Comparison of ENCODE assay signal across 16 cellular contexts in genomic region chr16:85592700-85593502, GRCh38. TPM values are rescaled to one million over a fixed set of nuclear protein-coding genes. Genes with fewer than 3 reads are reported as not detected.
DNase-seq lines count a peak whose midpoint lies in the region; ATAC-seq and TF ChIP-seq lines count a peak whose summit lies in the region.
"Had no signal": no experiment of that assay in that cellular context is flagged by ENCODE, and none has a peak within 500 bp of the region (broad histone marks: within the 10 kb centered on the region; RNA-seq: fewer than 3 reads in every experiment).

No MANE protein-coding gene starts in this region.

- BruUV-seq in A673 (replicated peaks; lab: Mats Ljungman, UMichigan): no TSS peak

- intact Hi-C loops in A673 (cut with micrococcal nuclease; ENCODE audit: unreplicated experiment) (no loop called here), mucosa of descending colon (cut with DNase I, micrococcal nuclease) (no loop called here), ascending aorta (cut with DNase I) (no loop called here)

- POLR2A ChIA-PET in A673 (lab: Charles Lee; ENCODE audit: low non-redundant PET): interaction anchor here (0.5 kb wide), 1 partner anchor 509 kb away, joined by 4 read pairs; no protein-coding TSS in a partner anchor
- POLR2A ChIA-PET in HEK293 (lab: Yijun Ruan, JAX): no interaction called here

- ATAC-seq in mucosa of descending colon (peak; percentile 29), GM18520 (IDR thresholded peaks at IDR 0.05; ENCODE audit: unreplicated experiment) (no peak), HG03095 (IDR thresholded peaks at IDR 0.05; ENCODE audit: unreplicated experiment) (no peak)

- no peaks in the 10 kb centered on the region for H3K9me3 Mint-ChIP-seq in brain
- H3K9me3 Mint-ChIP-seq: activated CD4-positive, alpha-beta T cell treated with anti-CD3 and anti-CD28 coated beads, Interleukin-2, amount 10 ng/mL, durations not matched to agents 24 days and 14 days; T-helper 2 cell treated with Interferon-gamma antibody and Interleukin-4, amounts not matched to agents 5 μg/mL and 100 μg/mL, for 36 hours had no signal

- H3K4me1 Mint-ChIP-seq in brain: peaks cover 53% of the 10 kb centered on the region

- H3K36me3 Mint-ChIP-seq in brain: peaks cover 9% of the 10 kb centered on the region

- peaks cover 27% of the 10 kb centered on the region for H3K4me1 ChIP-seq in A673 (ENCODE audit: insufficient read depth, low read length, poor library complexity, severe bottlenecking)
- H3K4me1 ChIP-seq in HEK293 (ENCODE audit: control insufficient read depth, insufficient read depth, low read length): no peaks in the 10 kb centered on the region
- H3K4me1 ChIP-seq in mucosa of descending colon (ENCODE audit: low read depth): peaks cover 3% of the 10 kb centered on the region
- H3K4me1 ChIP-seq in ascending aorta: no peaks in the 10 kb centered on the region

- H3K4me3 ChIP-seq in A673 (ENCODE audit: low read depth, low read length, poor library complexity, severe bottlenecking): no peak overlapping the region
- no peak overlapping the region for H3K4me3 ChIP-seq in HEK293 (ENCODE audit: low read depth, low read length)
- no peak overlapping the region for H3K4me3 ChIP-seq in mucosa of descending colon
- no peak overlapping the region for H3K4me3 ChIP-seq in ascending aorta
- H3K4me3 ChIP-seq: cardiac muscle cell had no signal

- peak overlapping the region; percentile 92 to 99 (median 95) for H3K27ac Mint-ChIP-seq in brain
- H3K27ac Mint-ChIP-seq: activated CD4-positive, alpha-beta T cell treated with anti-CD3 and anti-CD28 coated beads, Interleukin-2, amount 10 ng/mL, durations not matched to agents 24 days and 14 days; T-helper 2 cell treated with Interferon-gamma antibody and Interleukin-4, amounts not matched to agents 5 μg/mL and 100 μg/mL, for 36 hours had no signal

- H3K36me3 ChIP-seq in A673 (ENCODE audit: insufficient read depth, low read length, poor library complexity, severe bottlenecking): no peaks in the 10 kb centered on the region
- H3K36me3 ChIP-seq in HEK293 (ENCODE audit: control insufficient read depth in 2 of 2, insufficient read depth in 1 of 2, low read length in 2 of 2): peaks cover 0 to 3% of the 10 kb centered on the region in 2 experiments; a peak in 1 of 3 replicates
- no peaks in the 10 kb centered on the region for H3K36me3 ChIP-seq in mucosa of descending colon (ENCODE audit: low read depth)
- H3K36me3 ChIP-seq in ascending aorta: no peaks in the 10 kb centered on the region
- H3K36me3 ChIP-seq: cardiac muscle cell had no signal

- CTCF ChIA-PET in A673 (lab: Charles Lee): no interaction called here
- CTCF ChIA-PET in HEK293 (lab: Yijun Ruan, JAX): interaction anchor here (0.6 to 1.5 kb wide), 5 partner anchors 10 to 203 kb away, joined by 3 to 5 read pairs (median 3); no protein-coding TSS in a partner anchor

- peak; percentile 50 for DNase-seq in A673 (ENCODE audit: low spot score)
- no peak for DNase-seq in mucosa of descending colon
- DNase-seq in ascending aorta (ENCODE audit: low spot score in 2 of 2): no peak
- DNase-seq in NCI-H2227 (lab: John Stamatoyannopoulos, UW; ENCODE audit: unreplicated experiment): no peak
- DNase-seq: activated CD4-positive, alpha-beta T cell treated with anti-CD3 and anti-CD28 coated beads, Interleukin-2, amount 10 ng/mL, durations not matched to agents 24 days and 14 days; AML-193; NCI-H1048; NCI-H226; RPMI8226; stimulated activated CD4-positive, alpha-beta T cell treated with anti-CD3 and anti-CD28 coated beads, Interleukin-2, amount 100 ng/mL, for 24 hours had no signal

- H3K27ac ChIP-seq in A673 (ENCODE audit: low read depth, low read length, poor library complexity, severe bottlenecking) (no peak overlapping the region), HEK293 (ENCODE audit: extremely low read depth, low read depth, low read length) (no peak overlapping the region), ascending aorta (no peak overlapping the region)

- peak overlapping the region in 4 of 5 experiments; percentile 30 to 76 (median 42) for H3K4me3 Mint-ChIP-seq in brain
- H3K4me3 Mint-ChIP-seq: activated CD4-positive, alpha-beta T cell treated with anti-CD3 and anti-CD28 coated beads, Interleukin-2, amount 10 ng/mL, durations not matched to agents 24 days and 14 days; T-helper 2 cell treated with Interferon-gamma antibody and Interleukin-4, amounts not matched to agents 5 μg/mL and 100 μg/mL, for 36 hours had no signal

- no peaks in the 10 kb centered on the region for H3K27me3 Mint-ChIP-seq in brain
- H3K27me3 Mint-ChIP-seq: activated CD4-positive, alpha-beta T cell treated with anti-CD3 and anti-CD28 coated beads, Interleukin-2, amount 10 ng/mL, durations not matched to agents 24 days and 14 days had no signal

- H3K9me3 ChIP-seq in A673 (ENCODE audit: low read depth, low read length, poor library complexity, severe bottlenecking): no peaks in the 10 kb centered on the region
- H3K9me3 ChIP-seq in HEK293 (ENCODE audit: control insufficient read depth, insufficient read depth, low read depth, low read length): no peaks in the 10 kb centered on the region
- H3K9me3 ChIP-seq in mucosa of descending colon: no peaks in the 10 kb centered on the region
- H3K9me3 ChIP-seq in ascending aorta: no peaks in the 10 kb centered on the region

- TF ChIP-seq CTCF in A673 (conservative IDR thresholded peaks at IDR 0.05; ENCODE audit: low read depth, low read length): no peak
- no peak for TF ChIP-seq CTCF in HEK293 (tag by site-specific recombination; IDR thresholded peaks at IDR 0.05)
- no peak for TF ChIP-seq CTCF in brain (conservative IDR thresholded peaks at IDR 0.05)
- no peak for TF ChIP-seq CTCF in mucosa of descending colon (IDR thresholded peaks at IDR 0.05)
- TF ChIP-seq CTCF in ascending aorta (IDR thresholded peaks at IDR 0.05): no peak

- no peaks in the 10 kb centered on the region for H3K27me3 ChIP-seq in A673 (replicated peaks; ENCODE audit: insufficient read depth, low read depth, low read length, poor library complexity)
- H3K27me3 ChIP-seq in ascending aorta: no peaks in the 10 kb centered on the region
- H3K27me3 ChIP-seq: cardiac muscle cell had no signal

TF ChIP-seq in HEK293, 187 proteins besides CTCF, POLR2A, EP300 and RAD21:
- no peak for TF ChIP-seq ZNF501 (tag by site-specific recombination; IDR thresholded peaks at IDR 0.05)
- TF ChIP-seq GLIS1 (tag by site-specific recombination; IDR thresholded peaks at IDR 0.05): peak; percentile 27
- no peak for TF ChIP-seq ZBTB1 (tag by site-specific recombination; IDR thresholded peaks at IDR 0.05)
- TF ChIP-seq KLF17 (tag by site-specific recombination; IDR thresholded peaks at IDR 0.05): 0 out of 2 replicates have a peak, but pooled peaks have one; percentile 37
- no peak for TF ChIP-seq ZNF658 (tag by site-specific recombination; IDR thresholded peaks at IDR 0.05)
- TF ChIP-seq ZNF571 (tag by site-specific recombination; IDR thresholded peaks at IDR 0.05): no peak
- TF ChIP-seq ZNF239 (tag by site-specific recombination; IDR thresholded peaks at IDR 0.05): peak; percentile 65; the same call in 1 of the 2 replicates
- no peak for TF ChIP-seq ZIC2 (tag by site-specific recombination; IDR thresholded peaks at IDR 0.05)
- TF ChIP-seq ZNF768 (tag by site-specific recombination; IDR thresholded peaks at IDR 0.05): peak; percentile 89
- TF ChIP-seq KLF1 (tag by site-specific recombination; IDR thresholded peaks at IDR 0.05): peak; percentile 13; the same call in 1 of the 2 replicates
- TF ChIP-seq ZNF488 (tag by site-specific recombination; IDR thresholded peaks at IDR 0.05): no peak

RNA-seq across cellular contexts. Expression of gene GSE1, which starts 20.2 kb away (rescaled TPM):
- total RNA-seq in A673 (2021): 64.2 and 72.4 TPM in 2 replicates
- polyA plus RNA-seq in brain (ENCODE audit: insufficient read depth, low read depth, low replicate concordance): 127 TPM
- total RNA-seq in mucosa of descending colon: 100 to 1,000 TPM; 107 to 122 (median 107) TPM
- total RNA-seq in ascending aorta: 120 TPM
